ENCODE assay signal across 13 cellular contexts in the genomic region with DNA sequence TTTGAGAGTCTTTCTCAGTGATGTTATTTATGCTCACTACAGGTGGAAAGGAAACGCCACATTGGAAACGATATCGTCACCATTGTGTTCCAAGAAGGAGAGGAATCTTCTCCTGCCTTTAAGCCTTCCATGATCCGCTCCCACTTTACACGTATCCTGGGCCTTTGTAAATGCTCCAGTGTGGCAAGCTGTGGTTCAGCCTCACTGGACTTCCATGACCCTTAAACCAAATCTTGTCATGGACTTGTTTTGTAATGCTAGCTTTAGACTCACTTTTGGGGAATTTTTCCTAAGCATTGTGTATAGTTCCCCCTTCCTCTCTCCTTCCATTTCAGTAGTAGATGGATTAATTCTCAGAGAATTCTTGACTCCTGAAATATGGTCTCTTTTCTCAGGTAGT.
A peak's percentile ranks its signal among the peaks of the same experiment; 100 is the strongest.
DNase-seq lines count a peak whose midpoint lies in the region; ATAC-seq and TF ChIP-seq lines count a peak whose summit lies in the region.
"Had no signal": no experiment of that assay in that cellular context is flagged by ENCODE, and none has a peak within 500 bp of the region (broad histone marks: within the 10 kb centered on the region; RNA-seq: fewer than 3 reads in every experiment).

No MANE protein-coding gene starts in this region.

- H3K9me3 Mint-ChIP-seq in activated naive CD4-positive, alpha-beta T cell treated with anti-CD3 and anti-CD28 coated beads, Interleukin-2, amount 50 U/mL, for 72 hours, result no peaks in the 10 kb centered on the region
- H3K9me3 Mint-ChIP-seq: neural crest cell had no signal

- no peaks in the 10 kb centered on the region for H3K36me3 Mint-ChIP-seq in activated naive CD4-positive, alpha-beta T cell treated with anti-CD3 and anti-CD28 coated beads, Interleukin-2, amount 50 U/mL, for 72 hours

- H3K36me3 ChIP-seq in GM23248 (ENCODE audit: low read depth), result no peaks in the 10 kb centered on the region
- H3K36me3 ChIP-seq in ascending aorta, result peaks cover 11 to 25% of the 10 kb centered on the region in 2 donors
- H3K36me3 ChIP-seq in hepatocyte (replicated peaks; ENCODE audit: insufficient read depth, low read depth), result no peaks in the 10 kb centered on the region
- H3K36me3 ChIP-seq in skeletal muscle tissue (ENCODE audit: control insufficient read depth in 3 of 3, insufficient read depth in 3 of 3, low read length in 3 of 3), result peaks cover 0 to 5% (median 2%) of the 10 kb centered on the region in 3 donors

- no peaks in the 10 kb centered on the region for H3K79me2 ChIP-seq in GM23248 (ENCODE audit: insufficient read depth)
- no peaks in the 10 kb centered on the region for H3K79me2 ChIP-seq in hepatocyte

- H2AFZ ChIP-seq in GM23248 (no peak overlapping the region), hepatocyte (no peak overlapping the region)

- H3K27ac Mint-ChIP-seq in activated naive CD4-positive, alpha-beta T cell treated with anti-CD3 and anti-CD28 coated beads, Interleukin-2, amount 50 U/mL, for 72 hours, result no peak overlapping the region

- in situ Hi-C loops in GM23248 (cut with MboI), result no loop called here

- H3K4me2 ChIP-seq in GM23248 (ENCODE audit: unreplicated experiment), result peak overlapping the region; percentile 47
- peak overlapping the region; percentile 35 for H3K4me2 ChIP-seq in hepatocyte

- no peaks in the 10 kb centered on the region for H3K27me3 ChIP-seq in GM23248 (replicated peaks; ENCODE audit: insufficient read depth)
- H3K27me3 ChIP-seq in ascending aorta, result no peaks in the 10 kb centered on the region
- no peaks in the 10 kb centered on the region for H3K27me3 ChIP-seq in hepatocyte
- H3K27me3 ChIP-seq in skeletal muscle tissue (ENCODE audit: control insufficient read depth in 3 of 3, insufficient read depth in 3 of 3, low read length in 3 of 3), result no peaks in the 10 kb centered on the region
- H3K27me3 ChIP-seq: BLaER1 treated with 17β-estradiol and CSF1 and Interleukin-3, amounts not matched to agents 10 nM and 100 nM had no signal

- H4K20me1 ChIP-seq in GM23248 (ENCODE audit: insufficient read depth), result no peaks in the 10 kb centered on the region
- H4K20me1 ChIP-seq in hepatocyte (ENCODE audit: insufficient read depth, poor library complexity, severe bottlenecking), result no peaks in the 10 kb centered on the region
- H4K20me1 ChIP-seq: BLaER1 treated with 17β-estradiol and CSF1 and Interleukin-3, amounts not matched to agents 10 nM and 100 nM had no signal

- intact Hi-C loops in ascending aorta (cut with DNase I), result loop anchor here (2.0 to 5.0 kb wide), 2 partner anchors 17 to 114 kb away; no protein-coding TSS in a partner anchor

- no peaks in the 10 kb centered on the region; the same call in 1 of the 2 replicates for H3K9me2 ChIP-seq in GM23248 (ENCODE audit: insufficient read depth)
- H3K9me2 ChIP-seq in hepatocyte (replicated peaks; ENCODE audit: insufficient read depth), result no peaks in the 10 kb centered on the region

- no peak overlapping the region for H3K4me3 ChIP-seq in GM23248
- H3K4me3 ChIP-seq in ascending aorta, result no peak overlapping the region
- H3K4me3 ChIP-seq in hepatocyte, result no peak overlapping the region
- peak overlapping the region in 1 of 3 donors; percentile 36 for H3K4me3 ChIP-seq in skeletal muscle tissue (ENCODE audit: low read length in 3 of 3)
- H3K4me3 ChIP-seq: BLaER1 treated with 17β-estradiol and CSF1 and Interleukin-3, amounts not matched to agents 10 nM and 100 nM had no signal

- H3K4me1 ChIP-seq in GM23248 (ENCODE audit: insufficient read depth) (peaks cover 22% of the 10 kb centered on the region), ascending aorta (peaks cover 6 to 27% of the 10 kb centered on the region in 2 donors), hepatocyte (ENCODE audit: insufficient read depth) (peaks cover 30% of the 10 kb centered on the region), skeletal muscle tissue (ENCODE audit: control insufficient read depth in 3 of 3, insufficient read depth in 3 of 3, low read length in 3 of 3) (peaks cover 41 to 67% (median 60%) of the 10 kb centered on the region in 3 donors)

- peak; percentile 48 for DNase-seq in GM23248
- DNase-seq in ascending aorta (ENCODE audit: low spot score in 2 of 2), result no peak
- DNase-seq in hepatocyte (ENCODE audit: low spot score), result no peak
- no peak for DNase-seq in activated CD4-positive, alpha-beta T cell treated with anti-CD3 and anti-CD28 coated beads, Interleukin-2, amount 50 U/mL, for 48 hours
- no peak for DNase-seq in activated naive CD4-positive, alpha-beta T cell treated with anti-CD3 and anti-CD28 coated beads, Interleukin-2, amount 50 U/mL, for 72 hours (ENCODE audit: low spot score in 2 of 2)
- no peak for DNase-seq in GF-D8 (lab: John Stamatoyannopoulos, UW)
- no peak for DNase-seq in NCI-H146 (lab: John Stamatoyannopoulos, UW)
- DNase-seq: activated CD8-positive, alpha-beta memory T cell treated with anti-CD3 and anti-CD28 coated beads, Interleukin-2, amount 50 U/mL, for 4 hours; SHP77 treated with DMSO at 0.1 percent for 48 hours; stimulated activated CD8-positive, alpha-beta memory T cell treated with anti-CD3 and anti-CD28 coated beads, Interleukin-4, amount 100 ng/mL, for 48 hours had no signal

- H3K9ac ChIP-seq in GM23248 (no peak overlapping the region), skeletal muscle tissue (ENCODE audit: low read depth in 1 of 3, low read length in 3 of 3) (peak overlapping the region in 1 of 3 donors; percentile 1)
- H3K9ac ChIP-seq: BLaER1 treated with 17β-estradiol and CSF1 and Interleukin-3, amounts not matched to agents 10 nM and 100 nM had no signal

- ATAC-seq in activated naive CD4-positive, alpha-beta T cell treated with anti-CD3 and anti-CD28 coated beads, Interleukin-2, amount 50 U/mL, for 72 hours, result no peak

- TF ChIP-seq CTCF in ascending aorta (IDR thresholded peaks at IDR 0.05), result no peak
- no peak for TF ChIP-seq CTCF in hepatocyte (IDR thresholded peaks at IDR 0.05; ENCODE audit: poor library complexity)

- peaks cover 11% of the 10 kb centered on the region for H3F3A ChIP-seq in GM23248 (ENCODE audit: insufficient read depth)

- WGBS in GM23248 (ENCODE audit: low coverage in 1 of 2, low lambda C conversion rate in 2 of 2, missing lambda C conversion rate in 2 of 2), 2 experiments, result 97 to 100% methylated on average over 5 of the region's 5 CpGs
- 96% methylated on average over 5 of the region's 5 CpGs for WGBS in hepatocyte (ENCODE audit: low lambda C conversion rate, missing lambda C conversion rate)

- H3K9me3 ChIP-seq in GM23248 (ENCODE audit: low read depth), result no peaks in the 10 kb centered on the region
- no peaks in the 10 kb centered on the region for H3K9me3 ChIP-seq in ascending aorta
- H3K9me3 ChIP-seq in hepatocyte (ENCODE audit: low read depth), result no peaks in the 10 kb centered on the region
- H3K9me3 ChIP-seq in skeletal muscle tissue (ENCODE audit: control insufficient read depth in 3 of 3, low read length in 3 of 3), result no peaks in the 10 kb centered on the region

- H3K27ac ChIP-seq in GM23248 (0 out of 2 replicates have a peak overlapping the region, but pooled peaks have one; percentile 31), ascending aorta (peak overlapping the region; percentile 75 to 79), hepatocyte (peak overlapping the region; percentile 83), skeletal muscle tissue (ENCODE audit: low read depth, low read length) (peak overlapping the region; percentile 82)

Comparison
In these comparisons a context has a peak if more than half of its experiments do, and no peak if none do; other contexts are left out.
1. H3K27ac ChIP-seq: peak in every context shown above with its lines; median percentile 83 in hepatocyte; 82 in skeletal muscle tissue; 77 in ascending aorta; 31 in GM23248.